Comparison of ENCODE assay signal across 9 cellular contexts in genomic region chr5:39256472-39256871, GRCh38. TPM values are rescaled to one million over a fixed set of nuclear protein-coding genes. Genes with fewer than 3 reads are reported as not detected.
DNase-seq lines count a peak whose midpoint lies in the region; ATAC-seq and TF ChIP-seq lines count a peak whose summit lies in the region.
"Had no signal": no experiment of that assay in that cellular context is flagged by ENCODE, and none has a peak within 500 bp of the region (broad histone marks: within the 10 kb centered on the region; RNA-seq: fewer than 3 reads in every experiment).

No MANE protein-coding gene starts in this region.

- no peak for TF ChIP-seq CTCF in epithelial cell of esophagus (IDR thresholded peaks at IDR 0.05; ENCODE audit: insufficient read depth, low read depth, low read length, missing control alignments)

- H3K4me1 Mint-ChIP-seq in activated T-cell treated with anti-CD3 and anti-CD28 coated beads, Interleukin-2, amount 50 U/mL, for 72 hours (ENCODE audit: low read depth), result peaks cover 17% of the 10 kb centered on the region
- H3K4me1 Mint-ChIP-seq in stimulated activated naive CD8-positive, alpha-beta T cell treated with anti-CD3 and anti-CD28 coated beads, Interleukin-15, Interleukin-2, amounts not matched to agents 100 ng/mL and 50 ng/mL, for 24 hours (ENCODE audit: low read depth), result peaks cover 20% of the 10 kb centered on the region

- H3K27me3 ChIP-seq in effector memory CD4-positive, alpha-beta T cell (replicated peaks; ENCODE audit: control insufficient read depth, insufficient read depth, low read length, poor library complexity, severe bottlenecking), result no peaks in the 10 kb centered on the region

- no peaks in the 10 kb centered on the region for H3K36me3 ChIP-seq in effector memory CD4-positive, alpha-beta T cell (ENCODE audit: control insufficient read depth, insufficient read depth, low read length)

- H3K4me3 ChIP-seq in epithelial cell of esophagus (ENCODE audit: low read length), result no peak overlapping the region
- H3K4me3 ChIP-seq in effector memory CD4-positive, alpha-beta T cell (ENCODE audit: insufficient read depth, low read depth, low read length, poor library complexity, severe bottlenecking), result no peak overlapping the region

- no peak overlapping the region for H3K27ac ChIP-seq in effector memory CD4-positive, alpha-beta T cell (ENCODE audit: insufficient read depth, low read length, poor library complexity, severe bottlenecking)

- no peaks in the 10 kb centered on the region for H3K36me3 Mint-ChIP-seq in activated T-cell treated with anti-CD3 and anti-CD28 coated beads, Interleukin-2, amount 50 U/mL, for 72 hours (ENCODE audit: insufficient read depth in 2 of 2)
- no peaks in the 10 kb centered on the region for H3K36me3 Mint-ChIP-seq in stimulated activated naive CD8-positive, alpha-beta T cell treated with anti-CD3 and anti-CD28 coated beads, Interleukin-15, Interleukin-2, amounts not matched to agents 100 ng/mL and 50 ng/mL, for 24 hours (ENCODE audit: low read depth)

- peak; percentile 98 to 99 for ATAC-seq in activated T-cell treated with anti-CD3 and anti-CD28 coated beads, Interleukin-2, amount 50 U/mL, for 72 hours (replicated peaks in 1 of 2)

- H3K9me3 Mint-ChIP-seq in activated T-cell treated with anti-CD3 and anti-CD28 coated beads, Interleukin-2, amount 50 U/mL, for 72 hours, result no peaks in the 10 kb centered on the region
- H3K9me3 Mint-ChIP-seq in stimulated activated naive CD8-positive, alpha-beta T cell treated with anti-CD3 and anti-CD28 coated beads, Interleukin-15, Interleukin-2, amounts not matched to agents 100 ng/mL and 50 ng/mL, for 24 hours, result no peaks in the 10 kb centered on the region

- no peaks in the 10 kb centered on the region for H3K9me3 ChIP-seq in effector memory CD4-positive, alpha-beta T cell (ENCODE audit: control insufficient read depth, low read length)

- peak overlapping the region; percentile 51 for H3K27ac Mint-ChIP-seq in activated T-cell treated with anti-CD3 and anti-CD28 coated beads, Interleukin-2, amount 50 U/mL, for 72 hours
- no peak overlapping the region for H3K27ac Mint-ChIP-seq in stimulated activated naive CD8-positive, alpha-beta T cell treated with anti-CD3 and anti-CD28 coated beads, Interleukin-15, Interleukin-2, amounts not matched to agents 100 ng/mL and 50 ng/mL, for 24 hours

- H3K27me3 Mint-ChIP-seq in activated T-cell treated with anti-CD3 and anti-CD28 coated beads, Interleukin-2, amount 50 U/mL, for 72 hours (ENCODE audit: low read depth), result no peaks in the 10 kb centered on the region
- H3K27me3 Mint-ChIP-seq in stimulated activated naive CD8-positive, alpha-beta T cell treated with anti-CD3 and anti-CD28 coated beads, Interleukin-15, Interleukin-2, amounts not matched to agents 100 ng/mL and 50 ng/mL, for 24 hours, result no peaks in the 10 kb centered on the region

- peak in 1 of 2 donors; percentile 18 for DNase-seq in activated T-cell treated with anti-CD3 and anti-CD28 coated beads, Interleukin-2, amount 50 U/mL, for 72 hours
- DNase-seq in activated T-cell treated with anti-CD3 and anti-CD28 coated beads for 4 hours (no peak), LoVo (ENCODE audit: low spot score) (peak; percentile 22), epithelial cell of esophagus (ENCODE audit: low read depth) (peak; percentile 93), 8988T (no peak)
- no peak for DNase-seq in effector memory CD4-positive, alpha-beta T cell
- DNase-seq in activated T-cell treated with anti-CD3 and anti-CD28 coated beads, Interleukin-2, amount 50 U/mL, for 48 hours, result no peak
- DNase-seq: DND-41 had no signal

- no peaks in the 10 kb centered on the region for H3K4me1 ChIP-seq in effector memory CD4-positive, alpha-beta T cell (ENCODE audit: control insufficient read depth, insufficient read depth, low read length, poor library complexity, severe bottlenecking)

- H3K4me3 Mint-ChIP-seq in activated T-cell treated with anti-CD3 and anti-CD28 coated beads, Interleukin-2, amount 50 U/mL, for 72 hours, result peak overlapping the region; percentile 10 to 57
- peak overlapping the region; percentile 28 for H3K4me3 Mint-ChIP-seq in stimulated activated naive CD8-positive, alpha-beta T cell treated with anti-CD3 and anti-CD28 coated beads, Interleukin-15, Interleukin-2, amounts not matched to agents 100 ng/mL and 50 ng/mL, for 24 hours

RNA-seq across cellular contexts. Expression of gene FYB1, which starts 37.1 kb away (rescaled TPM):
- 100 to 1,000 TPM; 127 to 131 TPM for total RNA-seq in activated T-cell treated with anti-CD3 and anti-CD28 coated beads, Interleukin-2, amount 50 U/mL, for 72 hours

Comparison
In these comparisons a context has a peak if more than half of its experiments do, and no peak if none do; other contexts are left out.
1. DNase-seq: peak in LoVo (single experiment) and epithelial cell of esophagus (single experiment); none in activated T-cell treated with anti-CD3 and anti-CD28 coated beads for 4 hours (single experiment), 8988T (single experiment), effector memory CD4-positive, alpha-beta T cell (0 of 3) and activated T-cell treated with anti-CD3 and anti-CD28 coated beads, Interleukin-2, amount 50 U/mL, for 48 hours (0 of 2).